18 cellular contexts compared by ENCODE assay signal in the genomic region with DNA sequence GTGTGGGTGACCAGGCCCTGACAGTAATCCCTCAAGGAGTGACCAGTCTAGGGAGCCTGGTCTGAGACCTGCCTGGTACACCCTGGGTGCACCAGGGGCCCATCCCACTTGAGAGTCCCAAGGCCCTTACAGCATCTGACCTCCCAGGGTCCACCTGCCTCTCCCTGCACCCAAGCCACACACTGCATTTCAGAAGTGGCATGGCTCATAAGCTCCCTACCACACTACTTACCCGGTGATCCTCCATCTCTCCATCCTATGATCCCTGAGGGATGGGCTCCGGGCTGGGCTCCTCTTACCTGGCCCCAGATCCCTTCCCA. TPM values are rescaled to one million over a fixed set of nuclear protein-coding genes. Genes with fewer than 3 reads are reported as not detected.
DNase-seq lines count a peak whose midpoint lies in the region; ATAC-seq and TF ChIP-seq lines count a peak whose summit lies in the region.
"Had no signal": no experiment of that assay in that cellular context is flagged by ENCODE, and none has a peak within 500 bp of the region (broad histone marks: within the 10 kb centered on the region; RNA-seq: fewer than 3 reads in every experiment).

No MANE protein-coding gene starts in this region.

- no peaks in the 10 kb centered on the region for H3K9me3 ChIP-seq in naive thymus-derived CD4-positive, alpha-beta T cell (ENCODE audit: control insufficient read depth in 2 of 3, low read length in 3 of 3)
- H3K9me3 ChIP-seq in osteoblast (ENCODE audit: low read depth, low read length): no peaks in the 10 kb centered on the region
- H3K9me3 ChIP-seq: HAP-1 had no signal

- no peak overlapping the region for H3K27ac ChIP-seq in naive thymus-derived CD4-positive, alpha-beta T cell (ENCODE audit: low read depth, low read length)
- no peak overlapping the region for H3K27ac ChIP-seq in osteoblast (ENCODE audit: low read depth, low read length)

- no peak overlapping the region for H3K27ac Mint-ChIP-seq in chondrocyte (ENCODE audit: unreplicated experiment)
- H3K27ac Mint-ChIP-seq in naive thymus-derived CD4-positive, alpha-beta T cell: no peak overlapping the region
- H3K27ac Mint-ChIP-seq: HFFc6 had no signal

- intact Hi-C loops in naive thymus-derived CD4-positive, alpha-beta T cell (cut with micrococcal nuclease): no loop called here

- DNase-seq in H7 (peak; percentile 24), chondrocyte (ENCODE audit: low spot score) (peak; percentile 49), osteoblast (ENCODE audit: insufficient read length, low spot score, missing footprints) (peak; percentile 69), G401 (ENCODE audit: low spot score) (no peak), mucosa of gallbladder (ENCODE audit: low spot score) (no peak)
- no peak for DNase-seq in naive thymus-derived CD4-positive, alpha-beta T cell
- no peak for DNase-seq in effector CD8-positive, alpha-beta T cell (lab: John Stamatoyannopoulos, UW)
- DNase-seq: C1 segment of cervical spinal cord; Calu3; CD4-positive, alpha-beta memory T cell; COR-L47; DMS153; DND-41; GDM1; HFFc6 had no signal

- no peak overlapping the region for H3K4me2 ChIP-seq in osteoblast (ENCODE audit: insufficient read depth, low read length)

- H3K27me3 Mint-ChIP-seq in chondrocyte (ENCODE audit: low read depth): peaks cover 16% of the 10 kb centered on the region
- peaks cover 0 to 4% (median 0%) of the 10 kb centered on the region in 5 donors for H3K27me3 Mint-ChIP-seq in naive thymus-derived CD4-positive, alpha-beta T cell

- H3K4me3 ChIP-seq in H7 (ENCODE audit: insufficient read depth, low read depth, low read length): no peak overlapping the region
- no peak overlapping the region for H3K4me3 ChIP-seq in naive thymus-derived CD4-positive, alpha-beta T cell (ENCODE audit: low read length)
- no peak overlapping the region for H3K4me3 ChIP-seq in osteoblast (ENCODE audit: insufficient read depth, low read length)
- H3K4me3 ChIP-seq: GM12878, HAP-1 had no signal

- TF ChIP-seq CTCF in chondrocyte (IDR thresholded peaks at IDR 0.05) (no peak), osteoblast (IDR thresholded peaks at IDR 0.05; ENCODE audit: extremely low read depth, low read depth, low read length) (no peak)

- POLR2A ChIA-PET in naive thymus-derived CD4-positive, alpha-beta T cell (lab: Charles Lee): no interaction called here

- no peaks in the 10 kb centered on the region for H3K27me3 ChIP-seq in H7 (ENCODE audit: control insufficient read depth, insufficient read depth, low read length)
- H3K27me3 ChIP-seq in naive thymus-derived CD4-positive, alpha-beta T cell (ENCODE audit: control insufficient read depth in 2 of 2, insufficient read depth in 2 of 2, low read length in 2 of 2): no peaks in the 10 kb centered on the region
- H3K27me3 ChIP-seq in osteoblast (ENCODE audit: insufficient read depth, low read length): no peaks in the 10 kb centered on the region

- H3K79me2 ChIP-seq in osteoblast (ENCODE audit: insufficient read depth, low read length): no peaks in the 10 kb centered on the region

- no peaks in the 10 kb centered on the region for H4K20me1 ChIP-seq in osteoblast (ENCODE audit: insufficient read depth, low read length)

- H3K4me3 Mint-ChIP-seq in chondrocyte (ENCODE audit: unreplicated experiment): no peak overlapping the region
- H3K4me3 Mint-ChIP-seq in naive thymus-derived CD4-positive, alpha-beta T cell: no peak overlapping the region
- H3K4me3 Mint-ChIP-seq: CD4-positive, alpha-beta memory T cell; HFFc6 had no signal

- H3K4me1 ChIP-seq in naive thymus-derived CD4-positive, alpha-beta T cell (ENCODE audit: control insufficient read depth in 2 of 2, insufficient read depth in 2 of 2, low read length in 2 of 2): no peaks in the 10 kb centered on the region
- no peaks in the 10 kb centered on the region for H3K4me1 ChIP-seq in osteoblast (ENCODE audit: insufficient read depth, low read length)
- H3K4me1 ChIP-seq: HAP-1 had no signal

- H3K9me3 Mint-ChIP-seq in chondrocyte (ENCODE audit: low read depth): no peaks in the 10 kb centered on the region
- H3K9me3 Mint-ChIP-seq in naive thymus-derived CD4-positive, alpha-beta T cell: no peaks in the 10 kb centered on the region
- H3K9me3 Mint-ChIP-seq: CD4-positive, alpha-beta memory T cell; HFFc6 had no signal

- H3K36me3 ChIP-seq in H7 (replicated peaks; ENCODE audit: control insufficient read depth, insufficient read depth, low read length) (no peaks in the 10 kb centered on the region), osteoblast (ENCODE audit: insufficient read depth, low read length) (no peaks in the 10 kb centered on the region)
- H3K36me3 ChIP-seq in naive thymus-derived CD4-positive, alpha-beta T cell (ENCODE audit: control insufficient read depth in 2 of 3, insufficient read depth in 3 of 3, low read length in 3 of 3): no peaks in the 10 kb centered on the region
- H3K36me3 ChIP-seq: HAP-1 had no signal

- peak; percentile 20 for ATAC-seq in naive thymus-derived CD4-positive, alpha-beta T cell
- ATAC-seq in GM19463 (IDR thresholded peaks at IDR 0.05; ENCODE audit: unreplicated experiment): no peak
- ATAC-seq: GM12878 had no signal

- no peaks in the 10 kb centered on the region for H3K36me3 Mint-ChIP-seq in chondrocyte (ENCODE audit: low read depth)
- H3K36me3 Mint-ChIP-seq in naive thymus-derived CD4-positive, alpha-beta T cell: no peaks in the 10 kb centered on the region
- H3K36me3 Mint-ChIP-seq: CD4-positive, alpha-beta memory T cell had no signal

- in situ Hi-C loops in G401 (cut with HindIII; ENCODE audit: low sequenced_read_pairs): no loop called here

- CTCF ChIA-PET in naive thymus-derived CD4-positive, alpha-beta T cell (lab: Charles Lee): no interaction called here

- no peaks in the 10 kb centered on the region for H3K4me1 Mint-ChIP-seq in chondrocyte (ENCODE audit: low read depth)
- H3K4me1 Mint-ChIP-seq in naive thymus-derived CD4-positive, alpha-beta T cell: peaks cover 0 to 5% (median 0%) of the 10 kb centered on the region in 7 donors
- H3K4me1 Mint-ChIP-seq: CD4-positive, alpha-beta memory T cell had no signal

- no peak overlapping the region for H2AFZ ChIP-seq in osteoblast (ENCODE audit: low read length)

RNA-seq across cellular contexts. Expression of a gene that starts 40.6 kb away (rescaled TPM):
- total RNA-seq in H7 (2014; rRNA removed; shearing (Covaris generic)): 0.31 and 0.63 TPM in 2 replicates
- total RNA-seq in chondrocyte (2.1 to 4.3 TPM (median 2.9 TPM) in 3 replicates), osteoblast (1.4 and 4.7 TPM in 2 replicates), mucosa of gallbladder (103 TPM)
- 100 to 1,000 TPM in 2 of 5 experiments, 10 to 100 TPM in 3; 11.0 to 198 (median 47.7) TPM for total RNA-seq in naive thymus-derived CD4-positive, alpha-beta T cell
- 10 to 100 TPM; 11.8 to 15.0 TPM for polyA plus RNA-seq in naive thymus-derived CD4-positive, alpha-beta T cell
- not detected in 2 replicates for total RNA-seq in G401 (2014; rRNA removed; shearing (Covaris generic))

Comparison
In these comparisons a context has a peak if more than half of its experiments do, and no peak if none do; other contexts are left out.
1. DNase-seq: peak in H7 (single experiment), chondrocyte (single experiment) and osteoblast (single experiment); none in naive thymus-derived CD4-positive, alpha-beta T cell (0 of 9), G401 (single experiment), effector CD8-positive, alpha-beta T cell (single experiment) and mucosa of gallbladder (single experiment).